Comparison of ENCODE assay signal across 13 cellular contexts in genomic region chr2:12076810-12077209, GRCh38.
DNase-seq lines count a peak whose midpoint lies in the region; ATAC-seq, FAIRE-seq and TF ChIP-seq lines count a peak whose summit lies in the region.
"Had no signal": no experiment of that assay in that cellular context is flagged by ENCODE, and none has a peak within 500 bp of the region (broad histone marks: within the 10 kb centered on the region; RNA-seq: fewer than 3 reads in every experiment).

No MANE protein-coding gene starts in this region.

- H3K4me3 Mint-ChIP-seq in nephron progenitor cell, result no peak overlapping the region
- H3K4me3 Mint-ChIP-seq: CD14-positive monocyte had no signal

- no peak overlapping the region for H3K27ac Mint-ChIP-seq in nephron progenitor cell

- TF ChIP-seq POLR2A in body of pancreas (IDR thresholded peaks at IDR 0.05), result no peak

- ATAC-seq in body of pancreas, result no peak
- ATAC-seq: heart right ventricle had no signal

- peak; percentile 5 for DNase-seq in stimulated activated CD4-positive, alpha-beta T cell treated with anti-CD3 and anti-CD28 coated beads, Interleukin-15, amount 100 ng/mL, for 24 hours
- no peak for DNase-seq in stimulated activated CD4-positive, alpha-beta T cell treated with anti-CD3 and anti-CD28 coated beads, Interleukin-12 subunit alpha, Interleukin-12 subunit beta, amount 100 ng/mL, for 4 hours
- DNase-seq in NCI-H128 (lab: John Stamatoyannopoulos, UW; ENCODE audit: unreplicated experiment), result peak; percentile 91
- DNase-seq in body of pancreas, result peak in 3 of 4 donors; percentile 12 to 25 (median 13)
- no peak for DNase-seq in RPMI8226
- no peak for DNase-seq in small intestine
- no peak for DNase-seq in posterior vena cava (ENCODE audit: low spot score)
- DNase-seq in nephron progenitor cell, result no peak
- DNase-seq: heart right ventricle, KG1 had no signal

- WGBS in body of pancreas, 2 donors, result 39 to 43% methylated on average over 5 of the region's 5 CpGs
- 52 to 69% (median 65%) methylated on average over 5 of the region's 5 CpGs for WGBS in small intestine, 3 donors

- no peak for TF ChIP-seq CTCF in body of pancreas (IDR thresholded peaks at IDR 0.05)
- no peak for TF ChIP-seq CTCF in nephron progenitor cell (IDR thresholded peaks at IDR 0.05)

- H3K27me3 Mint-ChIP-seq in nephron progenitor cell (ENCODE audit: low read depth, poor library complexity), result no peaks in the 10 kb centered on the region

- H3K36me3 Mint-ChIP-seq in nephron progenitor cell (ENCODE audit: low read depth), result no peaks in the 10 kb centered on the region
- H3K36me3 Mint-ChIP-seq: CD14-positive monocyte had no signal

- no peak for FAIRE-seq in small intestine (lab: Jason Lieb, UNC)

- H3K27ac ChIP-seq in body of pancreas (no peak overlapping the region), small intestine (ENCODE audit: low read depth in 1 of 2, low read length in 1 of 2) (no peak overlapping the region)
- H3K27ac ChIP-seq: coronary artery, heart right ventricle, suprapubic skin had no signal

- no peaks in the 10 kb centered on the region for H3K36me3 ChIP-seq in body of pancreas (replicated peaks in 1 of 2; ENCODE audit: insufficient read depth in 1 of 2, low read depth in 2 of 2)
- no peaks in the 10 kb centered on the region for H3K36me3 ChIP-seq in small intestine (ENCODE audit: control insufficient read depth in 2 of 2, insufficient read depth in 2 of 2, low read length in 2 of 2)
- H3K36me3 ChIP-seq: heart right ventricle, suprapubic skin had no signal

- peaks cover 4% of the 10 kb centered on the region for H3K9me3 Mint-ChIP-seq in nephron progenitor cell

- no peak overlapping the region for H3K4me3 ChIP-seq in body of pancreas
- H3K4me3 ChIP-seq in small intestine (ENCODE audit: low read depth in 1 of 2, low read length in 2 of 2), result no peak overlapping the region
- H3K4me3 ChIP-seq: coronary artery, heart right ventricle, suprapubic skin had no signal

- H3K4me1 Mint-ChIP-seq in nephron progenitor cell, result peaks cover 16% of the 10 kb centered on the region

- no peaks in the 10 kb centered on the region for H3K9me3 ChIP-seq in body of pancreas
- no peaks in the 10 kb centered on the region for H3K9me3 ChIP-seq in small intestine (ENCODE audit: control insufficient read depth, low read depth)
- H3K9me3 ChIP-seq: heart right ventricle, suprapubic skin had no signal

- intact Hi-C loops in body of pancreas (cut with DNase I) (no loop called here), posterior vena cava (cut with DNase I) (no loop called here)

- H3K27me3 ChIP-seq in body of pancreas (no peaks in the 10 kb centered on the region), small intestine (ENCODE audit: control insufficient read depth in 2 of 2, insufficient read depth in 2 of 2, low read length in 2 of 2) (no peaks in the 10 kb centered on the region)
- H3K27me3 ChIP-seq: heart right ventricle had no signal

- H3K4me1 ChIP-seq in body of pancreas (no peaks in the 10 kb centered on the region), small intestine (ENCODE audit: control insufficient read depth in 2 of 2, insufficient read depth in 1 of 2, low read depth in 1 of 2, low read length in 1 of 2) (no peaks in the 10 kb centered on the region)
- H3K4me1 ChIP-seq: heart right ventricle, suprapubic skin had no signal

Comparison
In these comparisons a context has a peak if more than half of its experiments do, and no peak if none do; other contexts are left out.
1. DNase-seq: peak in stimulated activated CD4-positive, alpha-beta T cell treated with anti-CD3 and anti-CD28 coated beads, Interleukin-15, amount 100 ng/mL, for 24 hours (single experiment), NCI-H128 (single experiment) and body of pancreas (3 of 4); none in stimulated activated CD4-positive, alpha-beta T cell treated with anti-CD3 and anti-CD28 coated beads, Interleukin-12 subunit alpha, Interleukin-12 subunit beta, amount 100 ng/mL, for 4 hours (single experiment), RPMI8226 (single experiment), small intestine (single experiment), posterior vena cava (single experiment) and nephron progenitor cell (single experiment).